8 cellular contexts compared by ENCODE assay signal in the genomic region with DNA sequence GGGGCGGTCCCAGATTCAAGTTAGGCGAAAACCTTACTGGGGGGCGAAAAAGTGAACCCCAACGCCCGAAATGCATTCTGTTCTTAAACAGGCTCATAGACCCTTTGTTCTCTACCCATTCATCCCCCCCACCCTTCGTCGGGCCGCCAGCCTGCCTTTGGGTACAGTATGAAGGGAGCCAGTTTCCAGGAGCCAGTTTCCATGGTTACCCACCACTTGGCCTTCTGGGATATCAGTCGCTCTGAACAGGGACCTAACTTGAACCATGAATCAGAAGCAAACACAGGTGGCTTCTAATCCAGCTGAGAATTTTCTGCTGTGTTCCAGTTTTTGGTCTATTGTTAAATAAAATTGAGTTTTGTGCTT.
DNase-seq lines count a peak whose midpoint lies in the region; ATAC-seq lines count a peak whose summit lies in the region.

No MANE protein-coding gene starts in this region.

- H3K4me1 Mint-ChIP-seq in effector memory CD8-positive, alpha-beta T cell (ENCODE audit: low read depth in 2 of 2), result peaks cover 17 to 22% of the 10 kb centered on the region in 2 donors
- no peaks in the 10 kb centered on the region for H3K4me1 Mint-ChIP-seq in memory B cell

- peak overlapping the region; percentile 99 to 100 for H3K4me3 Mint-ChIP-seq in effector memory CD8-positive, alpha-beta T cell
- peak overlapping the region; percentile 92 for H3K4me3 Mint-ChIP-seq in memory B cell

- peak; percentile 33 for DNase-seq in activated gamma-delta T cell treated with Interleukin-2 at 50 U/mL for 16 hours
- no peak for DNase-seq in activated gamma-delta T cell (lab: John Stamatoyannopoulos, UW)
- DNase-seq in NCI-H748 (lab: John Stamatoyannopoulos, UW; ENCODE audit: unreplicated experiment), result peak; percentile 94
- peak; percentile 75 for DNase-seq in activated CD8-positive, alpha-beta memory T cell treated with anti-CD3 and anti-CD28 coated beads for 24 hours
- DNase-seq in effector memory CD8-positive, alpha-beta T cell, result peak; percentile 26 to 45 (median 38)
- peak in 1 of 2 donors; percentile 38 for DNase-seq in memory B cell (ENCODE audit: low spot score in 2 of 2)
- DNase-seq in stimulated activated CD8-positive, alpha-beta memory T cell treated with anti-CD3 and anti-CD28 coated beads, Interleukin-12 subunit alpha, Interleukin-12 subunit beta, amount 100 ng/mL, for 1 hour (ENCODE audit: low read depth), result peak; percentile 8

- ATAC-seq in HG03378 (IDR thresholded peaks at IDR 0.05; ENCODE audit: unreplicated experiment) (peak; percentile 47), memory B cell (ENCODE audit: low read depth) (peak; percentile 49)
- ATAC-seq in effector memory CD8-positive, alpha-beta T cell (replicated peaks), result peak; percentile 59

- H3K9me3 Mint-ChIP-seq in effector memory CD8-positive, alpha-beta T cell, result no peaks in the 10 kb centered on the region
- no peaks in the 10 kb centered on the region for H3K9me3 Mint-ChIP-seq in memory B cell

- H3K27ac Mint-ChIP-seq in effector memory CD8-positive, alpha-beta T cell, result peak overlapping the region; percentile 99 to 100
- peak overlapping the region; percentile 96 for H3K27ac Mint-ChIP-seq in memory B cell

- peaks cover 25% of the 10 kb centered on the region for H3K36me3 Mint-ChIP-seq in effector memory CD8-positive, alpha-beta T cell (ENCODE audit: insufficient read depth)
- no peaks in the 10 kb centered on the region for H3K36me3 Mint-ChIP-seq in memory B cell

- no peaks in the 10 kb centered on the region for H3K27me3 Mint-ChIP-seq in effector memory CD8-positive, alpha-beta T cell
- H3K27me3 Mint-ChIP-seq in memory B cell, result no peaks in the 10 kb centered on the region
